Comparison of ENCODE assay signal across 19 cellular contexts in genomic region chr17:28974451-28974850, GRCh38. TPM values are rescaled to one million over a fixed set of nuclear protein-coding genes. Genes with fewer than 3 reads are reported as not detected.
"Had no signal": no experiment of that assay in that cellular context is flagged by ENCODE, and none has a peak within 500 bp of the region (broad histone marks: within the 10 kb centered on the region; RNA-seq: fewer than 3 reads in every experiment).

No MANE protein-coding gene starts in this region.

- H3K4me1 ChIP-seq: ascending aorta had no signal

- H3K27ac ChIP-seq: ascending aorta, coronary artery, epithelial cell of prostate, gastroesophageal sphincter, lower lobe of right lung, upper lobe of right lung had no signal

- DNase-seq: activated CD4-positive, alpha-beta T cell treated with anti-CD3 and anti-CD28 coated beads for 48 hours; activated naive CD4-positive, alpha-beta T cell treated with Interleukin-2 at 50 U/mL for 16 hours; activated naive CD8-positive, alpha-beta T cell treated with anti-CD3 and anti-CD28 coated beads, Interleukin-2, amount 50 U/mL, for 24 hours; effector memory CD4-positive, alpha-beta T cell; hippocampal formation; kidney glomerular epithelial cell; lower lobe of right lung; midbrain; naive thymus-derived CD4-positive, alpha-beta T cell; nucleus accumbens; T-helper 9 cell; upper lobe of right lung had no signal

- ATAC-seq: activated naive CD8-positive, alpha-beta T cell treated with anti-CD3 and anti-CD28 coated beads, Interleukin-2, amount 50 U/mL, for 24 hours; gastroesophageal sphincter; naive thymus-derived CD4-positive, alpha-beta T cell; sciatic nerve had no signal

- H3K4me3 ChIP-seq: ascending aorta, coronary artery, gastroesophageal sphincter, lower lobe of right lung, upper lobe of right lung had no signal

- H3K36me3 ChIP-seq: ascending aorta, gastroesophageal sphincter, lower lobe of right lung, upper lobe of right lung had no signal

- H3K27me3 ChIP-seq: ascending aorta, gastroesophageal sphincter, upper lobe of right lung had no signal

RNA-seq across cellular contexts. Expression of gene SEZ6, which starts 31.4 kb away (rescaled TPM):
- total RNA-seq: activated T-helper 1 cell treated with anti-CD3 and anti-CD28 coated beads, Interleukin-12 subunit alpha, Interleukin-12 subunit beta, Interleukin-2, Interleukin-4 antibody, amounts not matched to agents 30 ng/mL and 10 ng/mL and 1 ng/mL, durations not matched to agents 14 hours and 24 hours and 36 hours; ascending aorta; lower lobe of right lung; posterior vena cava; sciatic nerve; upper lobe of right lung had no signal
